ENCODE assay signal across 1 cellular context in genomic region chr6:113356139-113356538, GRCh38.
TF ChIP-seq lines count a peak whose summit lies in the region.

No MANE protein-coding gene starts in this region.

TF ChIP-seq in HepG2, 621 proteins besides CTCF, POLR2A, EP300 and RAD21 (continued from another document and continues in another):
- no peak; the same call in 1 of the 2 replicates for TF ChIP-seq ZNF652 (CRISPR knock-in tag; IDR thresholded peaks at IDR 0.05; ENCODE audit: borderline replicate concordance, low read depth)
- TF ChIP-seq BCLAF1 (IDR thresholded peaks at IDR 0.05), result no peak
- no peak for TF ChIP-seq HCFC1 (IDR thresholded peaks at IDR 0.05; ENCODE audit: low read depth, low read length)
- TF ChIP-seq ZNF672 (CRISPR knock-in tag; IDR thresholded peaks at IDR 0.05), result no peak
- TF ChIP-seq HOXD1 (CRISPR knock-in tag; IDR thresholded peaks at IDR 0.05), result 0 out of 2 replicates have a peak, but pooled peaks have one; percentile 32
- TF ChIP-seq NCOA5 (CRISPR knock-in tag; IDR thresholded peaks at IDR 0.05), result no peak
- TF ChIP-seq SNRNP70 (IDR thresholded peaks at IDR 0.05; ENCODE audit: low read depth, low read length), result no peak
- peak; percentile 98 for TF ChIP-seq ZNF644 (CRISPR knock-in tag; IDR thresholded peaks at IDR 0.05; ENCODE audit: low read depth)
- no peak for TF ChIP-seq NFE2L1 (CRISPR knock-in tag; IDR thresholded peaks at IDR 0.05; ENCODE audit: borderline replicate concordance)
- TF ChIP-seq SOX6 (IDR thresholded peaks at IDR 0.05), result no peak
- TF ChIP-seq SOX6 (CRISPR knock-in tag; IDR thresholded peaks at IDR 0.05), result peak; percentile 37; the same call in 1 of the 2 replicates
- no peak for TF ChIP-seq CEBPZ (IDR thresholded peaks at IDR 0.05; ENCODE audit: low read length)
- no peak for TF ChIP-seq ZNF20 (CRISPR knock-in tag; IDR thresholded peaks at IDR 0.05)
- TF ChIP-seq IKZF5 (CRISPR knock-in tag; IDR thresholded peaks at IDR 0.05), result no peak
- no peak for TF ChIP-seq ZNF224 (CRISPR knock-in tag; IDR thresholded peaks at IDR 0.05)
- no peak for TF ChIP-seq TEF (CRISPR knock-in tag; IDR thresholded peaks at IDR 0.05)
- TF ChIP-seq ZNF333 (CRISPR knock-in tag; IDR thresholded peaks at IDR 0.05; ENCODE audit: borderline replicate concordance), result no peak
- no peak for TF ChIP-seq ZNF253 (CRISPR knock-in tag; IDR thresholded peaks at IDR 0.05; ENCODE audit: borderline replicate concordance)
- TF ChIP-seq E2F5 (CRISPR knock-in tag; conservative IDR thresholded peaks at IDR 0.05), result no peak
- peak; percentile 78; the same call in 1 of the 2 replicates for TF ChIP-seq HMG20B (CRISPR knock-in tag; conservative IDR thresholded peaks at IDR 0.05)
- TF ChIP-seq ZNF687 (CRISPR knock-in tag; IDR thresholded peaks at IDR 0.05), result no peak
- no peak for TF ChIP-seq ZNF512 (CRISPR knock-in tag; IDR thresholded peaks at IDR 0.05)
- peak; percentile 88 for TF ChIP-seq POGZ (CRISPR knock-in tag; IDR thresholded peaks at IDR 0.05)
- TF ChIP-seq RARA (CRISPR knock-in tag; IDR thresholded peaks at IDR 0.05), result peak; percentile 60
- TF ChIP-seq GTF3A (CRISPR knock-in tag; conservative IDR thresholded peaks at IDR 0.05), result no peak
- no peak for TF ChIP-seq ZNF770 (CRISPR knock-in tag; IDR thresholded peaks at IDR 0.05)
- no peak for TF ChIP-seq ZNF550 (CRISPR knock-in tag; IDR thresholded peaks at IDR 0.05; ENCODE audit: borderline replicate concordance)
- TF ChIP-seq ZBTB26 (CRISPR knock-in tag; IDR thresholded peaks at IDR 0.05; ENCODE audit: borderline replicate concordance), result no peak
- TF ChIP-seq ZMYM4 (CRISPR knock-in tag; IDR thresholded peaks at IDR 0.05), result peak; percentile 90
- no peak for TF ChIP-seq NFRKB (IDR thresholded peaks at IDR 0.05)
- no peak for TF ChIP-seq TIGD3 (CRISPR knock-in tag; IDR thresholded peaks at IDR 0.05; ENCODE audit: borderline replicate concordance)
- TF ChIP-seq KDM3A (CRISPR knock-in tag; IDR thresholded peaks at IDR 0.05; ENCODE audit: low read depth), result no peak
- no peak for TF ChIP-seq SIN3B (IDR thresholded peaks at IDR 0.05; ENCODE audit: low read length)
- TF ChIP-seq ZNF781 (CRISPR knock-in tag; IDR thresholded peaks at IDR 0.05; ENCODE audit: borderline replicate concordance, not compliant biosample characterization), result no peak
- no peak for TF ChIP-seq SIN3A (IDR thresholded peaks at IDR 0.05; ENCODE audit: borderline replicate concordance, low read depth, low read length)
- TF ChIP-seq HNRNPUL1 (IDR thresholded peaks at IDR 0.05; ENCODE audit: low read depth, low read length), result no peak; the same call in 1 of the 2 replicates
- TF ChIP-seq ZSCAN20 (CRISPR knock-in tag; IDR thresholded peaks at IDR 0.05; ENCODE audit: borderline replicate concordance), result no peak
- TF ChIP-seq REPIN1 (CRISPR knock-in tag; IDR thresholded peaks at IDR 0.05; ENCODE audit: borderline replicate concordance, low read depth), result no peak
- TF ChIP-seq SIX4 (CRISPR knock-in tag; IDR thresholded peaks at IDR 0.05), result peak; percentile 67; the same call in 1 of the 2 replicates
- peak; percentile 88 for TF ChIP-seq FOXA3 (CRISPR knock-in tag; IDR thresholded peaks at IDR 0.05)
- no peak for TF ChIP-seq TCF7L2 (IDR thresholded peaks at IDR 0.05; ENCODE audit: low read depth, low read length)
- TF ChIP-seq PHF5A (CRISPR knock-in tag; IDR thresholded peaks at IDR 0.05; ENCODE audit: low read depth, unreplicated experiment), result no peak
- no peak for TF ChIP-seq KLF9 (CRISPR knock-in tag; IDR thresholded peaks at IDR 0.05; ENCODE audit: low read depth)
- peak; percentile 65 for TF ChIP-seq ISL2 (CRISPR knock-in tag; IDR thresholded peaks at IDR 0.05)
- TF ChIP-seq CREM (IDR thresholded peaks at IDR 0.05), result peak; percentile 51
- no peak for TF ChIP-seq CREM (CRISPR knock-in tag; IDR thresholded peaks at IDR 0.05)
- no peak for TF ChIP-seq MXD4 (CRISPR knock-in tag; IDR thresholded peaks at IDR 0.05)
